In genomic region chr5:52789378-52789777, GRCh38 we compare ENCODE assay signal across 1 cellular context.
A peak's percentile ranks its signal among the peaks of the same experiment; 100 is the strongest.
TF ChIP-seq lines count a peak whose summit lies in the region.

No MANE protein-coding gene starts in this region.

TF ChIP-seq in HepG2, 621 proteins besides CTCF, POLR2A, EP300 and RAD21:
- TF ChIP-seq POLR2AphosphoS5 (IDR thresholded peaks at IDR 0.05; ENCODE audit: low read depth, low read length) (0 out of 2 replicates have a peak, but pooled peaks have one; percentile 36), SAP130 (CRISPR knock-in tag; IDR thresholded peaks at IDR 0.05; ENCODE audit: low read depth) (peak; percentile 66; the same call in 1 of the 2 replicates), ZNF543 (CRISPR knock-in tag; IDR thresholded peaks at IDR 0.05) (0 out of 2 replicates have a peak, but pooled peaks have one; percentile 11), PAXIP1 (CRISPR knock-in tag; conservative IDR thresholded peaks at IDR 0.05) (peak; percentile 24; the same call in 1 of the 2 replicates), ZNF503 (CRISPR knock-in tag; IDR thresholded peaks at IDR 0.05) (peak; percentile 23; the same call in 1 of the 2 replicates), FOXP4 (CRISPR knock-in tag; IDR thresholded peaks at IDR 0.05) (0 out of 2 replicates have a peak, but pooled peaks have one; percentile 11), MAFK (conservative IDR thresholded peaks at IDR 0.05 in 1 of 2, IDR thresholded peaks at IDR 0.05 in 1 of 2; ENCODE audit: low read length in 2 of 2) (peak in 1 of 2 experiments; percentile 35; a peak in 1 of 4 replicates), HNF1B (CRISPR knock-in tag; IDR thresholded peaks at IDR 0.05) (peak; percentile 31; the same call in 1 of the 2 replicates), ARID3A (IDR thresholded peaks at IDR 0.05; ENCODE audit: low read depth, low read length) (peak; percentile 20; the same call in 1 of the 2 replicates), MED1 (CRISPR knock-in tag; IDR thresholded peaks at IDR 0.05) (peak; percentile 22; the same call in 1 of the 2 replicates), GMEB1 (CRISPR knock-in tag; IDR thresholded peaks at IDR 0.05; ENCODE audit: borderline replicate concordance) (no peak), ZNF24 (IDR thresholded peaks at IDR 0.05) (peak; percentile 75; the same call in 1 of the 2 replicates), HNRNPUL1 (IDR thresholded peaks at IDR 0.05; ENCODE audit: low read depth, low read length) (peak; percentile 80), ELF3 (CRISPR knock-in tag; IDR thresholded peaks at IDR 0.05) (0 out of 2 replicates have a peak, but pooled peaks have one; percentile 17), ZNF567 (CRISPR knock-in tag; IDR thresholded peaks at IDR 0.05; ENCODE audit: borderline replicate concordance) (no peak), ZNF678 (CRISPR knock-in tag; IDR thresholded peaks at IDR 0.05) (no peak), HNF1A (IDR thresholded peaks at IDR 0.05; ENCODE audit: low read depth) (peak; percentile 88), HNF1A (CRISPR knock-in tag; IDR thresholded peaks at IDR 0.05; ENCODE audit: borderline replicate concordance) (peak; percentile 85; the same call in 1 of the 2 replicates), THAP9 (CRISPR knock-in tag; IDR thresholded peaks at IDR 0.05; ENCODE audit: borderline replicate concordance) (no peak), DRAP1 (CRISPR knock-in tag; IDR thresholded peaks at IDR 0.05) (peak; percentile 61; the same call in 1 of the 2 replicates), ARID5B (CRISPR knock-in tag; IDR thresholded peaks at IDR 0.05) (0 out of 2 replicates have a peak, but pooled peaks have one; percentile 24)
TF ChIP-seq in HepG2: peak in this region for 16.
